Comparison of ENCODE assay signal across 35 cellular contexts in genomic region chr2:135097532-135098231, GRCh38. TPM values are rescaled to one million over a fixed set of nuclear protein-coding genes. Genes with fewer than 3 reads are reported as not detected.
"Had no signal": no experiment of that assay in that cellular context is flagged by ENCODE, and none has a peak within 500 bp of the region (broad histone marks: within the 10 kb centered on the region; RNA-seq: fewer than 3 reads in every experiment).

No MANE protein-coding gene starts in this region.

- H3K4me3 ChIP-seq: coronary artery, esophagus squamous epithelium, heart left ventricle, hepatocyte, left lung, ovary, psoas muscle, skin epidermis, spleen, thoracic aorta, tibial nerve, upper lobe of left lung had no signal

- H3K4me1 ChIP-seq: esophagus squamous epithelium, left lung, psoas muscle had no signal

- H3K27me3 Mint-ChIP-seq: naive thymus-derived CD4-positive, alpha-beta T cell; stimulated activated memory B cell treated with anti-CD40 and anti-IgM and Interleukin-4, amounts not matched to agents 10 μg/mL and 1 μg/mL and 100 μg/mL, for 72 hours had no signal

- H3K27ac ChIP-seq: coronary artery, esophagus squamous epithelium, heart left ventricle, hepatocyte, left lung, ovary, psoas muscle, skin epidermis, spleen, thoracic aorta, tibial nerve, upper lobe of left lung had no signal

- H3K27me3 ChIP-seq: esophagus squamous epithelium, heart left ventricle, hepatocyte, left lung, ovary, spleen, tibial nerve, upper lobe of left lung had no signal

- DNase-seq: dermis blood vessel endothelial cell; effector memory CD4-positive, alpha-beta T cell; erythroblast; esophagus squamous epithelium; heart left ventricle; left cardiac atrium; left lung; mesendoderm; midbrain; naive thymus-derived CD4-positive, alpha-beta T cell; nucleus accumbens; ovary; posterior cingulate gyrus; psoas muscle; right cardiac atrium; spleen; stimulated activated CD4-positive, alpha-beta T cell treated with anti-CD3 and anti-CD28 coated beads, Interleukin-4, amount 100 ng/mL, for 4 hours; stimulated activated naive CD8-positive, alpha-beta T cell treated with anti-CD3 and anti-CD28 coated beads, Interleukin-15, Interleukin-2, amounts not matched to agents 100 U/mL and 50 U/mL, for 24 hours; substantia nigra; upper lobe of left lung had no signal

- H3K4me3 Mint-ChIP-seq: naive thymus-derived CD4-positive, alpha-beta T cell; nephron; stimulated activated memory B cell treated with anti-CD40 and anti-IgM and Interleukin-4, amounts not matched to agents 10 μg/mL and 1 μg/mL and 100 μg/mL, for 72 hours had no signal

- ATAC-seq: heart left ventricle; left cardiac atrium; left lung; naive thymus-derived CD4-positive, alpha-beta T cell; psoas muscle; right cardiac atrium; stimulated activated memory B cell treated with anti-CD40 and anti-IgM and Interleukin-4, amounts not matched to agents 10 μg/mL and 1 μg/mL and 100 μg/mL, for 72 hours; stimulated activated naive CD8-positive, alpha-beta T cell treated with anti-CD3 and anti-CD28 coated beads, Interleukin-15, Interleukin-2, amounts not matched to agents 100 U/mL and 50 U/mL, for 24 hours had no signal

- H3K27ac Mint-ChIP-seq: nephron; stimulated activated memory B cell treated with anti-CD40 and anti-IgM and Interleukin-4, amounts not matched to agents 10 μg/mL and 1 μg/mL and 100 μg/mL, for 72 hours had no signal

- H3K4me1 Mint-ChIP-seq: nephron had no signal

- H3K36me3 ChIP-seq: ovary had no signal

- H3K9me3 Mint-ChIP-seq: stimulated activated memory B cell treated with anti-CD40 and anti-IgM and Interleukin-4, amounts not matched to agents 10 μg/mL and 1 μg/mL and 100 μg/mL, for 72 hours had no signal

- H3K9me3 ChIP-seq: esophagus squamous epithelium, heart left ventricle, left lung, ovary, psoas muscle, spleen, thoracic aorta, tibial nerve, upper lobe of left lung had no signal

RNA-seq across cellular contexts. Expression of gene MAP3K19, which starts 50.4 kb away (rescaled TPM):
- total RNA-seq: dermis blood vessel endothelial cell, endothelial cell of umbilical vein, esophagus squamous epithelium, fibroblast of villous mesenchyme, glomerular endothelial cell, heart left ventricle, hepatocyte, kidney epithelial cell, left cardiac atrium, lower leg skin, lung microvascular endothelial cell, mucosa of gallbladder, psoas muscle, renal cortical epithelial cell, right cardiac atrium, spleen, thoracic aorta, tibial nerve had no signal
- polyA plus RNA-seq: endothelial cell of umbilical vein; heart left ventricle; hepatocyte; naive thymus-derived CD4-positive, alpha-beta T cell; psoas muscle; right cardiac atrium; spleen had no signal
